In the genomic region with DNA sequence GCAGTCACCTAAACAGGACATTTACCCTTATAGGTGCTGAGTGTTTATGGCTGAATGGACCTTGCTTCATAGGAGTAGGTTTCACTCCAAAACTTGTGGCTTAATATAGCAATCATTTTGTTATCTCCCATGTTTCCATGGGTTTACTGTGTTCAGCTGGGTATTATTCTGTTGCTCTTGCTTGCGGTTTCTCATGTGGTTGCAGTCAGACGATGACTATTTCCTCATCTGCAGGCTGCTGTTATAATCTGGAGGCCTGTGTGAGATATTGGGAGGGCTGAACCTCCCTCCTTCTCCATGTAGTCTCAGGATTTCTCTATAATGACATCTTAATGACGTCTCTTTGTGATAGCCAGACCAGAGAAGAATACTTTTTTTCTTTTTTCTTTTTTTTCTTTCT, we compare ENCODE assay signal across 9 cellular contexts.
DNase-seq lines count a peak whose midpoint lies in the region; ATAC-seq lines count a peak whose summit lies in the region.
"Had no signal": no experiment of that assay in that cellular context is flagged by ENCODE, and none has a peak within 500 bp of the region (broad histone marks: within the 10 kb centered on the region; RNA-seq: fewer than 3 reads in every experiment).

No MANE protein-coding gene starts in this region.

- H3K9me3 Mint-ChIP-seq in immature natural killer cell, result peaks cover 0 to 2% (median 0%) of the 10 kb centered on the region in 6 donors

- H3K4me3 Mint-ChIP-seq in immature natural killer cell, result peak overlapping the region in 1 of 5 donors; percentile 18

- H3K27ac Mint-ChIP-seq in immature natural killer cell, result no peak overlapping the region

- no peaks in the 10 kb centered on the region for H3K36me3 Mint-ChIP-seq in immature natural killer cell

- in situ Hi-C loops in SK-MEL-5 (cut with HindIII; ENCODE audit: low pct_unique_long_range_greater_than_20kb, low sequenced_read_pairs), result loop anchor here (25.0 kb wide), 1 partner anchor 721 kb away; no protein-coding TSS in a partner anchor

- peaks cover 2% of the 10 kb centered on the region in 3 donors for H3K27me3 Mint-ChIP-seq in immature natural killer cell (ENCODE audit: low read depth in 3 of 3)

- H3K4me1 Mint-ChIP-seq in immature natural killer cell, result peaks cover 0 to 9% of the 10 kb centered on the region in 2 donors

- peak; percentile 46 for ATAC-seq in HG02870 (IDR thresholded peaks at IDR 0.05; ENCODE audit: unreplicated experiment)
- ATAC-seq in GM18498 (IDR thresholded peaks at IDR 0.05; ENCODE audit: unreplicated experiment), result no peak
- no peak for ATAC-seq in GM21528 (IDR thresholded peaks at IDR 0.05; ENCODE audit: low FRiP score, unreplicated experiment)

- DNase-seq in Daoy (ENCODE audit: low read depth), result peak; percentile 48
- peak; percentile 27 for DNase-seq in SK-MEL-5 (ENCODE audit: low read depth, low spot score)
- DNase-seq in immature natural killer cell, result peak; percentile 38 to 51 (median 40)
- DNase-seq in SHP77 treated with DMSO at 0.1 percent for 48 hours (lab: John Stamatoyannopoulos, UW), result no peak
- no peak for DNase-seq in hippocampal formation (lab: John Stamatoyannopoulos, UW)
- DNase-seq: SHP77 had no signal

Comparison
In these comparisons a context has a peak if more than half of its experiments do, and no peak if none do; other contexts are left out.
1. DNase-seq: peak in Daoy (single experiment), SK-MEL-5 (single experiment) and immature natural killer cell (3 of 3); none in SHP77 treated with DMSO at 0.1 percent for 48 hours (single experiment) and hippocampal formation (0 of 2).